ENCODE assay signal across 19 cellular contexts in genomic region chr17:13647551-13647950, GRCh38. TPM values are rescaled to one million over a fixed set of nuclear protein-coding genes. Genes with fewer than 3 reads are reported as not detected.
DNase-seq lines count a peak whose midpoint lies in the region; ATAC-seq, FAIRE-seq and TF ChIP-seq lines count a peak whose summit lies in the region.
"Had no signal": no experiment of that assay in that cellular context is flagged by ENCODE, and none has a peak within 500 bp of the region (broad histone marks: within the 10 kb centered on the region; RNA-seq: fewer than 3 reads in every experiment).

No MANE protein-coding gene starts in this region.

- ATAC-seq in IMR-90 (ENCODE audit: low read depth) (peak; percentile 53), lower lobe of right lung (peak; percentile 21 to 75), HG03135 (IDR thresholded peaks at IDR 0.05; ENCODE audit: unreplicated experiment) (no peak)
- ATAC-seq: activated CD8-positive, alpha-beta T cell treated with anti-CD3 and anti-CD28 coated beads for 36 hours had no signal

- H4K5ac ChIP-seq in IMR-90 (ENCODE audit: low read depth, low read length) (no peak overlapping the region), H1 (ENCODE audit: insufficient read length, low read depth, low read length) (no peak overlapping the region)

- dilution Hi-C loops in IMR-90 (cut with HindIII; ENCODE audit: low sequenced_read_pairs, unreplicated experiment), result no loop called here

- in situ Hi-C loops in IMR-90 (cut with MboI; ENCODE audit: low sequenced_read_pairs), result no loop called here

- no peak overlapping the region for H3K23ac ChIP-seq in IMR-90 (ENCODE audit: low read depth, low read length)
- H3K23ac ChIP-seq in H1 (ENCODE audit: insufficient read length), result no peak overlapping the region

- no peak overlapping the region for H2BK12ac ChIP-seq in H1 (ENCODE audit: low read depth, low read length)

- H3K36me3 ChIP-seq in IMR-90 (ENCODE audit: control insufficient read depth, insufficient read depth, low read length) (no peaks in the 10 kb centered on the region), H1 (ENCODE audit: control insufficient read depth in 2 of 4, insufficient read depth in 4 of 4, low read length in 3 of 4) (no peaks in the 10 kb centered on the region), lower lobe of right lung (no peaks in the 10 kb centered on the region), BE2C (no peaks in the 10 kb centered on the region)
- H3K36me3 ChIP-seq: breast epithelium, left ventricle myocardium inferior, WERI-Rb-1 had no signal

- H4K20me1 ChIP-seq in IMR-90 (ENCODE audit: insufficient read depth, low read length) (no peaks in the 10 kb centered on the region), H1 (replicated peaks in 1 of 2; ENCODE audit: control insufficient read depth in 1 of 2, insufficient read depth in 2 of 2, low read length in 2 of 2) (no peaks in the 10 kb centered on the region)

- no peak overlapping the region for H2BK20ac ChIP-seq in IMR-90 (ENCODE audit: low read depth, low read length)
- no peak overlapping the region for H2BK20ac ChIP-seq in H1 (ENCODE audit: low read length)

- TF ChIP-seq POLR2A in IMR-90 (IDR thresholded peaks at IDR 0.05; ENCODE audit: low read depth, low read length), result no peak
- TF ChIP-seq POLR2A in H1 (IDR thresholded peaks at IDR 0.05; ENCODE audit: control extremely low read depth in 1 of 2, low read depth in 2 of 2, low read length in 2 of 2), result no peak

- peak overlapping the region; percentile 2 for H2AFZ ChIP-seq in IMR-90 (replicated peaks; ENCODE audit: low read length, poor library complexity)
- peak overlapping the region; percentile 94 for H2AFZ ChIP-seq in H1 (ENCODE audit: low read length)
- H2AFZ ChIP-seq: parathyroid adenoma had no signal

- H3K27ac ChIP-seq in IMR-90 (ENCODE audit: insufficient read depth, low read length) (no peak overlapping the region), H1 (ENCODE audit: low read depth, low read length) (no peak overlapping the region), lower lobe of right lung (no peak overlapping the region)
- H3K27ac ChIP-seq: breast epithelium, dorsolateral prefrontal cortex, left ventricle myocardium inferior, parathyroid adenoma, WERI-Rb-1 had no signal

- TF ChIP-seq RAD21 in IMR-90 (IDR thresholded peaks at IDR 0.05; ENCODE audit: low read length) (no peak), H1 (IDR thresholded peaks at IDR 0.05 in 1 of 2, conservative IDR thresholded peaks at IDR 0.05 in 1 of 2; ENCODE audit: low read depth in 2 of 2, low read length in 2 of 2) (peak; percentile 26 to 41; a peak in 3 of 4 replicates)

- no TSS peak for BruUV-seq in IMR-90 (replicated peaks; lab: Mats Ljungman, UMichigan)

- no peaks in the 10 kb centered on the region for H3K9me3 ChIP-seq in IMR-90 (ENCODE audit: control insufficient read depth, insufficient read depth, low read length)
- H3K9me3 ChIP-seq in H1 (ENCODE audit: insufficient read depth in 2 of 2, low read depth in 1 of 2, low read length in 1 of 2), result no peaks in the 10 kb centered on the region
- no peaks in the 10 kb centered on the region for H3K9me3 ChIP-seq in lower lobe of right lung
- H3K9me3 ChIP-seq in BE2C, result no peaks in the 10 kb centered on the region
- H3K9me3 ChIP-seq: breast epithelium, left ventricle myocardium inferior had no signal

- POLR2A ChIA-PET in IMR-90 (lab: Charles Lee; ENCODE audit: unreplicated experiment), result no interaction called here
- POLR2A ChIA-PET in H1 (lab: Charles Lee; ENCODE audit: partially characterized antibody), result interaction anchor here (1.3 kb wide), 1 partner anchor 12 kb away, joined by 3 read pairs; no protein-coding TSS in a partner anchor

- H4K8ac ChIP-seq in IMR-90 (ENCODE audit: low read depth in 2 of 2, low read length in 2 of 2) (no peak overlapping the region; a peak in 1 of 4 replicates), H1 (ENCODE audit: extremely low read depth, insufficient read depth, low read length) (no peak overlapping the region)

- H3K79me2 ChIP-seq in H1 (ENCODE audit: control insufficient read depth in 1 of 2, insufficient read depth in 2 of 2, low read length in 2 of 2), result no peaks in the 10 kb centered on the region
- H3K79me2 ChIP-seq: parathyroid adenoma had no signal

- H3K9ac ChIP-seq in IMR-90 (ENCODE audit: low read depth, low read length), result no peak overlapping the region
- H3K9ac ChIP-seq in H1 (replicated peaks in 1 of 4; ENCODE audit: extremely low read depth in 1 of 4, low read depth in 3 of 4, low read length in 3 of 4), result no peak overlapping the region; a peak in 1 of 7 replicates
- H3K9ac ChIP-seq: parathyroid adenoma had no signal

- H3K4ac ChIP-seq in IMR-90 (ENCODE audit: low read depth, low read length), result no peak overlapping the region
- no peak overlapping the region for H3K4ac ChIP-seq in H1 (replicated peaks; ENCODE audit: insufficient read length, low read depth, low read length)

- H2AK9ac ChIP-seq in IMR-90 (replicated peaks; ENCODE audit: low read depth, low read length, poor library complexity), result no peak overlapping the region

- H3K56ac ChIP-seq in IMR-90 (ENCODE audit: extremely low read depth, insufficient read depth, low read length) (no peak overlapping the region), H1 (replicated peaks; ENCODE audit: insufficient read length, low read depth, low read length) (no peak overlapping the region)

- DNase-seq in AG08396 (ENCODE audit: low spot score), result peak; percentile 31
- DNase-seq in IMR-90, result no peak
- DNase-seq in H1 (ENCODE audit: low read depth in 1 of 2, low spot score in 2 of 2), result no peak
- DNase-seq in lower lobe of right lung, result no peak
- no peak for DNase-seq in NCI-H1048 (lab: John Stamatoyannopoulos, UW)
- DNase-seq in BE2C, result no peak
- DNase-seq in T-helper 9 cell, result no peak
- DNase-seq: activated CD8-positive, alpha-beta T cell treated with anti-CD3 and anti-CD28 coated beads for 36 hours; activated T-cell treated with anti-CD3 and anti-CD28 coated beads, Interleukin-2, amount 50 U/mL, for 48 hours; CD8-positive, alpha-beta memory T cell; left ventricle myocardium inferior; NCI-H1092; stimulated activated CD4-positive, alpha-beta T cell treated with anti-CD3 and anti-CD28 coated beads, Interleukin-4, amount 100 ng/mL, for 1 hour; WERI-Rb-1 had no signal

- H3K4me2 ChIP-seq in IMR-90 (ENCODE audit: low read depth, low read length) (no peak overlapping the region), H1 (ENCODE audit: insufficient read depth in 1 of 2, low read depth in 2 of 2, low read length in 2 of 2) (no peak overlapping the region)

- H2AK5ac ChIP-seq in IMR-90 (ENCODE audit: low read depth, low read length), result no peak overlapping the region; the same call in 1 of the 2 replicates
- H2AK5ac ChIP-seq in H1 (ENCODE audit: low read depth, low read length), result no peak overlapping the region

- H2BK15ac ChIP-seq in IMR-90 (ENCODE audit: low read depth, low read length), result no peak overlapping the region
- peak overlapping the region; percentile 35; the same call in 1 of the 2 replicates for H2BK15ac ChIP-seq in H1 (ENCODE audit: low read length)

- TF ChIP-seq CTCF in IMR-90 (conservative IDR thresholded peaks at IDR 0.05; ENCODE audit: low read depth, low read length), result no peak
- peak in 1 of 3 experiments; percentile 5; a peak in 1 of 4 replicates for TF ChIP-seq CTCF in H1 (IDR thresholded peaks at IDR 0.05; ENCODE audit: control extremely low read depth in 1 of 3, insufficient read depth in 1 of 3, low read depth in 1 of 3, low read length in 3 of 3)
- no peak for TF ChIP-seq CTCF in lower lobe of right lung (IDR thresholded peaks at IDR 0.05)
- no peak for TF ChIP-seq CTCF in BE2C (IDR thresholded peaks at IDR 0.05; ENCODE audit: low read depth, low read length)

- no peak overlapping the region for H3K18ac ChIP-seq in IMR-90 (ENCODE audit: low read depth, low read length)
- H3K18ac ChIP-seq in H1 (ENCODE audit: extremely low read depth, low read length), result no peak overlapping the region; the same call in 1 of the 2 replicates

- no peaks in the 10 kb centered on the region for H3K79me1 ChIP-seq in IMR-90 (ENCODE audit: low read depth in 1 of 2, low read length in 2 of 2)
- no peaks in the 10 kb centered on the region for H3K79me1 ChIP-seq in H1 (ENCODE audit: low read depth, low read length)

- intact Hi-C loops in IMR-90 (cut with micrococcal nuclease) (loop anchor here (1.0 kb wide), 1 partner anchor 653 kb away; no protein-coding TSS in a partner anchor), lower lobe of right lung (cut with DNase I) (no loop called here)

- H2BK120ac ChIP-seq in IMR-90 (ENCODE audit: low read depth, low read length) (no peak overlapping the region; the same call in 1 of the 2 replicates), H1 (replicated peaks; ENCODE audit: low read depth, low read length) (no peak overlapping the region)

- H4K91ac ChIP-seq in IMR-90 (ENCODE audit: insufficient read depth, low read depth, low read length) (no peak overlapping the region), H1 (replicated peaks; ENCODE audit: insufficient read length, low read length) (no peak overlapping the region)

- WGBS in IMR-90 (ENCODE audit: extremely low coverage in 2 of 2, insufficient read length in 1 of 2), 2 experiments, result 25% methylated on average over 1 of the region's 4 CpGs; no CpG with 5 or more reads in 1 of the 2 experiments
- 84% methylated on average over 4 of the region's 4 CpGs; no CpG with 5 or more reads in 1 of the 2 experiments for WGBS in H1 (ENCODE audit: extremely low coverage in 1 of 2, insufficient coverage in 1 of 2, insufficient read length in 1 of 2, insufficient replicate concordance in 2 of 2, low coverage in 1 of 2, low lambda C conversion rate in 2 of 2, missing lambda C conversion rate in 1 of 2), 2 experiments

- CTCF ChIA-PET in IMR-90 (lab: Yijun Ruan, JAX) (no interaction called here), H1 (lab: Charles Lee; ENCODE audit: partially characterized antibody) (interaction anchor here (1.0 to 1.9 kb wide), 2 partner anchors 45 to 291 kb away, joined by 3 to 7 read pairs; no protein-coding TSS in a partner anchor)

- no peak overlapping the region for H3K4me3 ChIP-seq in IMR-90 (ENCODE audit: insufficient read depth, low read depth, low read length)
- H3K4me3 ChIP-seq in H1 (ENCODE audit: extremely low read depth in 1 of 4, insufficient read depth in 2 of 4, low read depth in 3 of 4, low read length in 4 of 4), result no peak overlapping the region
- H3K4me3 ChIP-seq in lower lobe of right lung, result no peak overlapping the region
- no peak overlapping the region for H3K4me3 ChIP-seq in BE2C (ENCODE audit: low read depth, low read length)
- H3K4me3 ChIP-seq: breast epithelium, dorsolateral prefrontal cortex, left ventricle myocardium inferior had no signal

- no peaks in the 10 kb centered on the region for H3K23me2 ChIP-seq in H1 (ENCODE audit: low read depth, low read length)

- H3K9me1 ChIP-seq in IMR-90 (ENCODE audit: insufficient read depth, low read length), result peaks cover 7% of the 10 kb centered on the region

- no peak overlapping the region for H2BK5ac ChIP-seq in IMR-90 (ENCODE audit: low read depth, low read length, poor library complexity, severe bottlenecking)
- no peak overlapping the region for H2BK5ac ChIP-seq in H1 (ENCODE audit: low read depth, low read length)

- FAIRE-seq in H1 (lab: Jason Lieb, UNC), result no peak

- no peaks in the 10 kb centered on the region for H3K27me3 ChIP-seq in IMR-90 (ENCODE audit: control insufficient read depth, insufficient read depth, low read length)
- no peaks in the 10 kb centered on the region for H3K27me3 ChIP-seq in H1 (replicated peaks in 1 of 4; ENCODE audit: control insufficient read depth in 3 of 4, extremely low read depth in 1 of 4, insufficient read depth in 3 of 4, low read length in 3 of 4)
- no peaks in the 10 kb centered on the region for H3K27me3 ChIP-seq in lower lobe of right lung (ENCODE audit: low read depth)
- H3K27me3 ChIP-seq in BE2C, result no peaks in the 10 kb centered on the region
- H3K27me3 ChIP-seq: breast epithelium had no signal

- no peak overlapping the region for H3K14ac ChIP-seq in IMR-90 (replicated peaks; ENCODE audit: low read depth, low read length)
- no peak overlapping the region for H3K14ac ChIP-seq in H1 (ENCODE audit: insufficient read length)

- TF ChIP-seq EP300 in H1 (IDR thresholded peaks at IDR 0.05; ENCODE audit: borderline replicate concordance in 1 of 2, low read depth in 2 of 2, low read length in 2 of 2), result no peak

- H3K4me1 ChIP-seq in IMR-90 (ENCODE audit: control insufficient read depth, insufficient read depth, low read length) (peaks cover 14% of the 10 kb centered on the region), H1 (replicated peaks in 1 of 4; ENCODE audit: control insufficient read depth in 3 of 4, insufficient read depth in 4 of 4, low read length in 3 of 4) (peaks cover 0 to 7% (median 1%) of the 10 kb centered on the region in 4 experiments; a peak in 2 of 7 replicates), lower lobe of right lung (no peaks in the 10 kb centered on the region), BE2C (no peaks in the 10 kb centered on the region)
- H3K4me1 ChIP-seq: breast epithelium, parathyroid adenoma had no signal

RNA-seq across cellular contexts. Expression of gene HS3ST3A1, which starts 45.8 kb away (rescaled TPM):
- total RNA-seq in IMR-90 (2012; rRNA removed), result 7.5 and 9.0 TPM in 2 replicates
- polyA plus RNA-seq in IMR-90 (2012; rRNA removed), result 8.8 and 11.9 TPM in 2 replicates
- polyA plus RNA-seq in IMR-90 (2012; cell fraction: cytosol; rRNA removed), result 4.1 and 14.2 TPM in 2 replicates
- 16.3 and 27.2 TPM in 2 replicates for polyA plus RNA-seq in IMR-90 (2012; cell fraction: nucleus; rRNA removed; ENCODE audit: low replicate concordance)
- 5.4 and 6.6 TPM in 2 replicates for total RNA-seq in H1 (2021; fragmentation: NEBNext Ultra II Directional; extraction: Animal tissue kit (Norgen Biotek cat#: 25700))
- 5.7 and 6.5 TPM in 2 replicates for polyA plus RNA-seq in H1 (2011; rRNA removed)
- 5.6 TPM for polyA plus RNA-seq in H1 (2011; cell fraction: cytosol; rRNA removed)
- 6.4 TPM for polyA plus RNA-seq in H1 (2011; cell fraction: nucleus; rRNA removed)
- 2.0 to 6.3 TPM (median 4.6 TPM) in 4 replicates for polyA plus RNA-seq in H1 (2012, experiment 1 of 2)
- 3.0 TPM for polyA plus RNA-seq in H1 (2012, experiment 2 of 2)
- 9.7 TPM for polyA plus RNA-seq in H1 (2013, experiment 1 of 2)
- polyA plus RNA-seq in H1 (2013, experiment 2 of 2), result 11.3 TPM
- polyA minus RNA-seq in H1 (2011; rRNA and poly(A)+ RNA removed), result 3.8 and 4.0 TPM in 2 replicates
- 16.3 TPM for polyA minus RNA-seq in H1 (2011; cell fraction: cytosol; rRNA and poly(A)+ RNA removed)
- polyA minus RNA-seq in H1 (2011; cell fraction: nucleus; rRNA and poly(A)+ RNA removed), result 13.0 TPM
- total RNA-seq in lower lobe of right lung, result 0.53 TPM
- polyA plus RNA-seq in BE2C (2012; ENCODE audit: insufficient read depth, insufficient read length, low read depth), result 1.1 TPM
- total RNA-seq: A673; CD8-positive, alpha-beta memory T cell had no signal
